ENCODE assay signal across 1 cellular context in genomic region chr10:86366033-86366901, GRCh38.
TF ChIP-seq lines count a peak whose summit lies in the region.

Gene GRID1, minus strand, starts transcription at chr10:86366795.

TF ChIP-seq in K562, 482 proteins besides CTCF, POLR2A, EP300 and RAD21 (continued from another document):
- no peak for TF ChIP-seq ZNF592 (IDR thresholded peaks at IDR 0.05)
